ENCODE assay signal across 18 cellular contexts in the genomic region with DNA sequence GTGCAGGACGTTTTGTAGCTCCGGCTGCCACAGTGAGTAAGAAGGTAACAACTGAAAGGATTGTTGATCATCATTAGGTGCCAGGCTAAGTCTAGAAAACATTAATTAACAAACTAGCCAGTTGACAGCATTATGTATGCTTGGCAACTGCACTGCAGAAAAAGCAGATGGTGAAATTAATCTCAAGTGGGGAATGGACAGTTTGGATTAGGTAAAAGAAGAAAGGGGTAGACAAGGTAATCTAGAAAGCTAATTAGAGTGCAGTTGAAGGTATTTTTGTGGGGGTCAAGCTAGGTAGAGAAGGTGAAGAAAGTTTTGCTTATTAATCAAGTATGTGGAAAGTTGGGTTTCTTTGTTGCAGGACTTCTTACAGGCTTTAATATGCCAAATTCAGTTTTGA.
DNase-seq lines count a peak whose midpoint lies in the region; TF ChIP-seq lines count a peak whose summit lies in the region.
"Had no signal": no experiment of that assay in that cellular context is flagged by ENCODE, and none has a peak within 500 bp of the region (broad histone marks: within the 10 kb centered on the region; RNA-seq: fewer than 3 reads in every experiment).

No MANE protein-coding gene starts in this region.

- H3K9me3 ChIP-seq in OCI-LY7 (ENCODE audit: low read length): no peaks in the 10 kb centered on the region
- no peaks in the 10 kb centered on the region for H3K9me3 ChIP-seq in GM23248 (ENCODE audit: low read depth)
- H3K9me3 ChIP-seq: Caco-2 had no signal

- H3K27me3 Mint-ChIP-seq in activated CD4-positive, alpha-beta T cell treated with anti-CD3 and anti-CD28 coated beads, Interleukin-2, amount 10 ng/mL, durations not matched to agents 7 days and 5 days: no peaks in the 10 kb centered on the region
- H3K27me3 Mint-ChIP-seq: B cell had no signal

- 81 to 83% methylated on average over 2 of the region's 2 CpGs for WGBS in GM23248 (ENCODE audit: low coverage in 1 of 2, low lambda C conversion rate in 2 of 2, missing lambda C conversion rate in 2 of 2), 2 experiments

- H3K36me3 Mint-ChIP-seq in activated CD4-positive, alpha-beta T cell treated with anti-CD3 and anti-CD28 coated beads, Interleukin-2, amount 10 ng/mL, durations not matched to agents 7 days and 5 days (ENCODE audit: low read depth): peaks cover 49% of the 10 kb centered on the region

- in situ Hi-C loops in GM23248 (cut with MboI): no loop called here

- DNase-seq in activated CD4-positive, alpha-beta T cell treated with anti-CD3 and anti-CD28 coated beads, Interleukin-2, amount 10 ng/mL, durations not matched to agents 7 days and 5 days: no peak
- no peak for DNase-seq in activated CD4-positive, alpha-beta T cell treated with anti-CD3 and anti-CD28 coated beads for 48 hours
- DNase-seq in NCI-H524 (lab: John Stamatoyannopoulos, UW) (peak; percentile 92 to 97), OCI-LY7 (ENCODE audit: low spot score) (no peak), renal cortical epithelial cell (ENCODE audit: low read depth) (peak; percentile 32), NCI-H226 (no peak), epidermal melanocyte (ENCODE audit: insufficient read length, low spot score) (no peak), GM23248 (no peak)
- DNase-seq: 8988T, Caco-2, IMR-90, NCI-H2029, NCI-H510A, OCI-M1, Right ventricle myocardium superior had no signal

- H3K36me3 ChIP-seq in OCI-LY7 (ENCODE audit: insufficient read depth, low read length) (peaks cover 94% of the 10 kb centered on the region), GM23248 (ENCODE audit: low read depth) (peaks cover 17% of the 10 kb centered on the region)

- TSS peak; percentile 1 for BruUV-seq in OCI-LY7 (replicated peaks; lab: Mats Ljungman, UMichigan)

- no peaks in the 10 kb centered on the region for H3K9me2 ChIP-seq in OCI-LY7 (ENCODE audit: insufficient read depth, low read length)
- no peaks in the 10 kb centered on the region for H3K9me2 ChIP-seq in GM23248 (ENCODE audit: insufficient read depth)

- H3K4me1 Mint-ChIP-seq in activated CD4-positive, alpha-beta T cell treated with anti-CD3 and anti-CD28 coated beads, Interleukin-2, amount 10 ng/mL, durations not matched to agents 7 days and 5 days: no peaks in the 10 kb centered on the region
- H3K4me1 Mint-ChIP-seq: B cell had no signal

- H3K27me3 ChIP-seq in GM23248 (replicated peaks; ENCODE audit: insufficient read depth): no peaks in the 10 kb centered on the region

- CTCF ChIA-PET in activated CD4-positive, alpha-beta T cell treated with anti-CD3 and anti-CD28 coated beads, Interleukin-2, amount 10 ng/mL, durations not matched to agents 7 days and 5 days (lab: Charles Lee): no interaction called here
- CTCF ChIA-PET in OCI-LY7 (lab: Charles Lee; ENCODE audit: unreplicated experiment): no interaction called here

- H3K79me2 ChIP-seq in OCI-LY7 (ENCODE audit: insufficient read depth, low read depth, low read length) (no peaks in the 10 kb centered on the region), GM23248 (ENCODE audit: insufficient read depth) (no peaks in the 10 kb centered on the region)

- H3K4me3 ChIP-seq in OCI-LY7 (ENCODE audit: low read depth, low read length, poor library complexity, severe bottlenecking): no peak overlapping the region
- H3K4me3 ChIP-seq in GM23248: no peak overlapping the region
- H3K4me3 ChIP-seq: SK-N-MC had no signal

- no peak overlapping the region for H3K4me3 Mint-ChIP-seq in activated CD4-positive, alpha-beta T cell treated with anti-CD3 and anti-CD28 coated beads, Interleukin-2, amount 10 ng/mL, durations not matched to agents 7 days and 5 days
- H3K4me3 Mint-ChIP-seq: B cell had no signal

- no peak overlapping the region for H3K9ac ChIP-seq in GM23248

- no peaks in the 10 kb centered on the region for H3K4me1 ChIP-seq in OCI-LY7 (ENCODE audit: insufficient read depth, low read length, poor library complexity, severe bottlenecking)
- no peaks in the 10 kb centered on the region for H3K4me1 ChIP-seq in GM23248 (ENCODE audit: insufficient read depth)

- H3K9me3 Mint-ChIP-seq in activated CD4-positive, alpha-beta T cell treated with anti-CD3 and anti-CD28 coated beads, Interleukin-2, amount 10 ng/mL, durations not matched to agents 7 days and 5 days: no peaks in the 10 kb centered on the region

- H3K27ac Mint-ChIP-seq in activated CD4-positive, alpha-beta T cell treated with anti-CD3 and anti-CD28 coated beads, Interleukin-2, amount 10 ng/mL, durations not matched to agents 7 days and 5 days: peak overlapping the region; percentile 4
- H3K27ac Mint-ChIP-seq: B cell had no signal

- TF ChIP-seq CTCF in OCI-LY7 (conservative IDR thresholded peaks at IDR 0.05; ENCODE audit: low read length): no peak

- H4K20me1 ChIP-seq in OCI-LY7 (ENCODE audit: insufficient read depth, low read length) (no peaks in the 10 kb centered on the region), GM23248 (ENCODE audit: insufficient read depth) (no peaks in the 10 kb centered on the region)

- POLR2A ChIA-PET in activated CD4-positive, alpha-beta T cell treated with anti-CD3 and anti-CD28 coated beads, Interleukin-2, amount 10 ng/mL, durations not matched to agents 7 days and 5 days (lab: Charles Lee): no interaction called here
- POLR2A ChIA-PET in OCI-LY7 (lab: Charles Lee): no interaction called here

- no peak overlapping the region for H2AFZ ChIP-seq in OCI-LY7 (ENCODE audit: low read length)
- H2AFZ ChIP-seq in GM23248: no peak overlapping the region

- intact Hi-C loops in OCI-LY7 (cut with micrococcal nuclease; ENCODE audit: unreplicated experiment): no loop called here

- H3K4me2 ChIP-seq in OCI-LY7 (ENCODE audit: low read length) (no peak overlapping the region), GM23248 (ENCODE audit: unreplicated experiment) (no peak overlapping the region)

- no peaks in the 10 kb centered on the region for H3F3A ChIP-seq in GM23248 (ENCODE audit: insufficient read depth)

- H3K27ac ChIP-seq in OCI-LY7 (ENCODE audit: low read depth, low read length, poor library complexity, severe bottlenecking) (no peak overlapping the region), GM23248 (no peak overlapping the region)
- H3K27ac ChIP-seq: HL-60, SK-N-MC had no signal

Comparison
In these comparisons a context has a peak if more than half of its experiments do, and no peak if none do; other contexts are left out.
1. DNase-seq: peak in NCI-H524 (2 of 2) and renal cortical epithelial cell (single experiment); none in activated CD4-positive, alpha-beta T cell treated with anti-CD3 and anti-CD28 coated beads, Interleukin-2, amount 10 ng/mL, durations not matched to agents 7 days and 5 days (single experiment), activated CD4-positive, alpha-beta T cell treated with anti-CD3 and anti-CD28 coated beads for 48 hours (single experiment), OCI-LY7 (single experiment), NCI-H226 (single experiment), epidermal melanocyte (single experiment) and GM23248 (single experiment).